In genomic region chr9:124869986-124870560, GRCh38 we compare ENCODE assay signal across 8 cellular contexts.
DNase-seq lines count a peak whose midpoint lies in the region; ATAC-seq and TF ChIP-seq lines count a peak whose summit lies in the region.

No MANE protein-coding gene starts in this region.

- TF ChIP-seq CTCF in RWPE2 (IDR thresholded peaks at IDR 0.05; ENCODE audit: poor library complexity, severe bottlenecking) = no peak

- H3K4me3 Mint-ChIP-seq in activated naive CD4-positive, alpha-beta T cell treated with anti-CD3 and anti-CD28 coated beads, Interleukin-2, amount 10 ng/mL, durations not matched to agents 7 days and 5 days = peak overlapping the region; percentile 94

- DNase-seq in RWPE2 (ENCODE audit: low spot score) = no peak
- DNase-seq in activated naive CD4-positive, alpha-beta T cell treated with anti-CD3 and anti-CD28 coated beads, Interleukin-2, amount 10 ng/mL, durations not matched to agents 7 days and 5 days = peak; percentile 86
- no peak for DNase-seq in iPS DF 6.9 (ENCODE audit: low read depth, low spot score)
- peak; percentile 77 to 91 for DNase-seq in stimulated activated CD4-positive, alpha-beta T cell treated with anti-CD3 and anti-CD28 coated beads, Interleukin-15, amount 100 ng/mL, for 1 hour (ENCODE audit: low read depth in 1 of 2, low spot score in 1 of 2)
- DNase-seq in COR-L47 (lab: John Stamatoyannopoulos, UW) = no peak
- DNase-seq in NCI-H774 (lab: John Stamatoyannopoulos, UW) = no peak

- no peaks in the 10 kb centered on the region for H3K27me3 ChIP-seq in RWPE2 (ENCODE audit: insufficient read depth, poor library complexity, severe bottlenecking)
- H3K27me3 ChIP-seq in iPS DF 6.9 (ENCODE audit: control insufficient read depth, insufficient read depth, low read length) = no peaks in the 10 kb centered on the region

- H3K36me3 Mint-ChIP-seq in activated naive CD4-positive, alpha-beta T cell treated with anti-CD3 and anti-CD28 coated beads, Interleukin-2, amount 10 ng/mL, durations not matched to agents 7 days and 5 days = peaks cover 37% of the 10 kb centered on the region

- H3K9me3 Mint-ChIP-seq in activated naive CD4-positive, alpha-beta T cell treated with anti-CD3 and anti-CD28 coated beads, Interleukin-2, amount 10 ng/mL, durations not matched to agents 7 days and 5 days = no peaks in the 10 kb centered on the region

- H3K36me3 ChIP-seq in RWPE2 (ENCODE audit: low read depth) = peaks cover 39% of the 10 kb centered on the region
- H3K36me3 ChIP-seq in iPS DF 6.9 (ENCODE audit: control insufficient read depth, insufficient read depth, low read length) = peaks cover 14% of the 10 kb centered on the region; the same call in 1 of the 2 replicates

- H3K27ac ChIP-seq in RWPE2 (ENCODE audit: poor library complexity, severe bottlenecking) (peak overlapping the region; percentile 87), iPS DF 6.9 (ENCODE audit: low read length) (no peak overlapping the region)

- ATAC-seq in GM18870 (IDR thresholded peaks at IDR 0.05; ENCODE audit: unreplicated experiment) = peak; percentile 55
- peak; percentile 38 for ATAC-seq in HG02943 (IDR thresholded peaks at IDR 0.05; ENCODE audit: low read depth, unreplicated experiment)
- no peak for ATAC-seq in RWPE2 (ENCODE audit: low read depth)

- H3K4me3 ChIP-seq in RWPE2 (ENCODE audit: severe bottlenecking) = peak overlapping the region; percentile 66
- H3K4me3 ChIP-seq in iPS DF 6.9 (ENCODE audit: low read length) = peak overlapping the region; percentile 71; the same call in 1 of the 2 replicates

- no peaks in the 10 kb centered on the region for H3K27me3 Mint-ChIP-seq in activated naive CD4-positive, alpha-beta T cell treated with anti-CD3 and anti-CD28 coated beads, Interleukin-2, amount 10 ng/mL, durations not matched to agents 7 days and 5 days

- H3K4me1 Mint-ChIP-seq in activated naive CD4-positive, alpha-beta T cell treated with anti-CD3 and anti-CD28 coated beads, Interleukin-2, amount 10 ng/mL, durations not matched to agents 7 days and 5 days = peaks cover 58% of the 10 kb centered on the region

- CTCF ChIA-PET in activated naive CD4-positive, alpha-beta T cell treated with anti-CD3 and anti-CD28 coated beads, Interleukin-2, amount 10 ng/mL, durations not matched to agents 7 days and 5 days (lab: Charles Lee) = no interaction called here

- H3K27ac Mint-ChIP-seq in activated naive CD4-positive, alpha-beta T cell treated with anti-CD3 and anti-CD28 coated beads, Interleukin-2, amount 10 ng/mL, durations not matched to agents 7 days and 5 days = peak overlapping the region; percentile 99

- no CpG with 5 or more reads among the region's 12 CpGs for WGBS in iPS DF 6.9 (ENCODE audit: insufficient coverage, insufficient read length)

- H3K9me3 ChIP-seq in RWPE2 (ENCODE audit: severe bottlenecking) = no peaks in the 10 kb centered on the region
- no peaks in the 10 kb centered on the region for H3K9me3 ChIP-seq in iPS DF 6.9 (ENCODE audit: control insufficient read depth, insufficient read depth, low read length)

- peaks cover 27% of the 10 kb centered on the region for H3K4me1 ChIP-seq in RWPE2 (ENCODE audit: insufficient read depth, poor library complexity, severe bottlenecking)
- peaks cover 5% of the 10 kb centered on the region; the same call in 1 of the 2 replicates for H3K4me1 ChIP-seq in iPS DF 6.9 (ENCODE audit: control insufficient read depth, insufficient read depth, low read length)

Comparison
In these comparisons a context has a peak if more than half of its experiments do, and no peak if none do; other contexts are left out.
1. DNase-seq: peak in activated naive CD4-positive, alpha-beta T cell treated with anti-CD3 and anti-CD28 coated beads, Interleukin-2, amount 10 ng/mL, durations not matched to agents 7 days and 5 days (single experiment) and stimulated activated CD4-positive, alpha-beta T cell treated with anti-CD3 and anti-CD28 coated beads, Interleukin-15, amount 100 ng/mL, for 1 hour (2 of 2); none in RWPE2 (single experiment), iPS DF 6.9 (single experiment), COR-L47 (single experiment) and NCI-H774 (single experiment).